In the genomic region with DNA sequence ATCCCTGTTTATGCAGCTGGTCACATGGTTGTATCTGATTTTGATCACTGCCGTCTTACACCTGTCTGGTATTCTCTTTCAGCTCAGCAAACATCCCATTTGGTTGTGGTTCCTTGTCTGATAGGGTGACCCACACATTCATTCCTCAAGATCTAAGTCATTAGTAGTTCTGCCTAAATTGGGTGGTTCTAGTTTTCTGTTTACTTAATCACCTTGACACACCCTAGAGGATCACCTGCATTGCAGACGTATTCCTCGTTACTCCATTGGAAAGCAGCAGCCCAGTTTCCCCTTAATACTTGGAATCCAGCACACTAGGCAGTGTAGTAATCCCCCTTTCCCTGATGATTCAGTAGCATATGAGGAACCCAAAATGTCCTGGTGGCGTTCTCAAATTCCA, we compare ENCODE assay signal across 8 cellular contexts. TPM values are rescaled to one million over a fixed set of nuclear protein-coding genes. Genes with fewer than 3 reads are reported as not detected.
DNase-seq lines count a peak whose midpoint lies in the region; ATAC-seq and TF ChIP-seq lines count a peak whose summit lies in the region.
"Not testable (repeated sequence)": the region's sequence is repeated elsewhere in the genome, so short reads cannot be mapped to it uniquely, and the experiment has no call there.
"Had no signal": no experiment of that assay in that cellular context is flagged by ENCODE, and none has a peak within 500 bp of the region (broad histone marks: within the 10 kb centered on the region; RNA-seq: fewer than 3 reads in every experiment).

No MANE protein-coding gene starts in this region.

- ATAC-seq in RWPE2 (ENCODE audit: low read depth) (peak; percentile 81), esophagus mucosa (peak; percentile 61)

- dilution Hi-C loops in mammary epithelial cell (cut with HindIII; ENCODE audit: low sequenced_read_pairs) = not testable (repeated sequence)

- H3K4me2 ChIP-seq in mammary epithelial cell (ENCODE audit: insufficient read depth, low read depth, low read length) = not testable (repeated sequence)

- not testable (repeated sequence) for H3K27ac ChIP-seq in RWPE2 (ENCODE audit: poor library complexity, severe bottlenecking); mammary epithelial cell (ENCODE audit: insufficient read depth, low read depth, low read length)

- not testable (repeated sequence) for H3K4me3 ChIP-seq in RWPE2 (ENCODE audit: severe bottlenecking); mammary epithelial cell (replicated peaks in 1 of 3; ENCODE audit: insufficient read depth in 1 of 3, low read depth in 2 of 3, low read length in 3 of 3); epithelial cell of esophagus (ENCODE audit: low read length)

- H3K4me1 ChIP-seq in RWPE2 (ENCODE audit: insufficient read depth, poor library complexity, severe bottlenecking); mammary epithelial cell (ENCODE audit: insufficient read depth, low read length): not testable (repeated sequence)

- H2AFZ ChIP-seq in mammary epithelial cell (ENCODE audit: low read depth, low read length) = not testable (repeated sequence)

- not testable (repeated sequence) for H3K36me3 ChIP-seq in RWPE2 (ENCODE audit: low read depth); mammary epithelial cell (ENCODE audit: insufficient read depth, low read length)

- DNase-seq in HT-29 (ENCODE audit: low spot score) = peak; percentile 5
- not testable (repeated sequence) for DNase-seq in RWPE2 (ENCODE audit: low spot score)
- peak; percentile 35 for DNase-seq in mammary epithelial cell
- peak; percentile 29 for DNase-seq in epithelial cell of esophagus (ENCODE audit: low read depth)
- DNase-seq in islet precursor cell = peak; percentile 20

- H4K20me1 ChIP-seq in mammary epithelial cell (ENCODE audit: insufficient read depth, low read length) = not testable (repeated sequence)

- not testable (repeated sequence) for H3K9me3 ChIP-seq in RWPE2 (ENCODE audit: severe bottlenecking); mammary epithelial cell (replicated peaks; ENCODE audit: insufficient read depth, low read length)

- TF ChIP-seq CTCF in RWPE2 (IDR thresholded peaks at IDR 0.05; ENCODE audit: poor library complexity, severe bottlenecking); mammary epithelial cell (conservative IDR thresholded peaks at IDR 0.05 in 1 of 2, IDR thresholded peaks at IDR 0.05 in 1 of 2; ENCODE audit: extremely low read depth in 1 of 2, insufficient read depth in 1 of 2, low read depth in 1 of 2, low read length in 2 of 2); epithelial cell of esophagus (IDR thresholded peaks at IDR 0.05; ENCODE audit: insufficient read depth, low read depth, low read length, missing control alignments): not testable (repeated sequence)

- not testable (repeated sequence) for BruUV-seq in mammary epithelial cell (replicated peaks; lab: Mats Ljungman, UMichigan)

- CTCF ChIA-PET in mammary epithelial cell (lab: Charles Lee; ENCODE audit: low non-redundant PET) = not testable (repeated sequence)

- H3K79me2 ChIP-seq in mammary epithelial cell (ENCODE audit: insufficient read depth, low read length) = not testable (repeated sequence)

- not testable (repeated sequence) for H3K27me3 ChIP-seq in RWPE2 (ENCODE audit: insufficient read depth, poor library complexity, severe bottlenecking); mammary epithelial cell (ENCODE audit: insufficient read depth, low read length)

- in situ Hi-C loops in mammary epithelial cell (cut with MboI; ENCODE audit: low sequenced_read_pairs in 2 of 2) = not testable (repeated sequence)

- H3K9ac ChIP-seq in mammary epithelial cell (ENCODE audit: insufficient read depth, low read length) = not testable (repeated sequence)

- 54% methylated on average over 3 of the region's 4 CpGs for WGBS in mammary epithelial cell (ENCODE audit: low coverage, missing lambda C conversion rate)

- intact Hi-C loops in mammary epithelial cell (cut with micrococcal nuclease) = not testable (repeated sequence)

RNA-seq across cellular contexts. Expression of gene PTPN20, which starts 41.3 kb away (rescaled TPM):
- not detected in 2 replicates for total RNA-seq in HT-29 (2014; rRNA removed; shearing (Covaris generic))
- total RNA-seq in mammary epithelial cell (10 to 100 TPM in 1 of 2 donors, 1 to 10 TPM in 1; 8.7 to 19.3 TPM), esophagus mucosa (1.8 TPM)
- not detected for polyA plus RNA-seq in mammary epithelial cell
- not detected for polyA minus RNA-seq in mammary epithelial cell
- total RNA-seq: A172, Caco-2 had no signal
